ENCODE assay signal across 9 cellular contexts in genomic region chr3:1017879-1018278, GRCh38.
"Had no signal": no experiment of that assay in that cellular context is flagged by ENCODE, and none has a peak within 500 bp of the region (broad histone marks: within the 10 kb centered on the region; RNA-seq: fewer than 3 reads in every experiment).

No MANE protein-coding gene starts in this region.

- DNase-seq: GM23248, GOT3, H7, H9, HCEC 1CT, HFFc6 had no signal

- H3K27ac ChIP-seq: GM23248 had no signal

- H3K9me3 ChIP-seq: HAP-1 had no signal

- H3K4me1 ChIP-seq: HAP-1 had no signal

- H3K4me3 ChIP-seq: GM23248, GM23338, HAP-1 had no signal

- H3K36me3 ChIP-seq: HAP-1 had no signal

- ATAC-seq: GM23338, HCT116 had no signal
